In genomic region chr14:106227793-106228192, GRCh38 we compare ENCODE assay signal across 20 cellular contexts.
DNase-seq lines count a peak whose midpoint lies in the region; ATAC-seq lines count a peak whose summit lies in the region.
"Had no signal": no experiment of that assay in that cellular context is flagged by ENCODE, and none has a peak within 500 bp of the region (broad histone marks: within the 10 kb centered on the region; RNA-seq: fewer than 3 reads in every experiment).

No MANE protein-coding gene starts in this region.

- H3K4me3 ChIP-seq in CD4-positive, CD25-positive, alpha-beta regulatory T cell (ENCODE audit: low read depth, low read length) = no peak overlapping the region
- peak overlapping the region; percentile 6; the same call in 1 of the 2 replicates for H3K4me3 ChIP-seq in HUES48 (ENCODE audit: low read depth, low read length)
- H3K4me3 ChIP-seq: GM23338, SJSA1 had no signal

- no peaks in the 10 kb centered on the region for H3K27me3 Mint-ChIP-seq in activated T-cell treated with anti-CD3 and anti-CD28 coated beads, Interleukin-2, amount 50 U/mL, for 24 hours
- no peaks in the 10 kb centered on the region for H3K27me3 Mint-ChIP-seq in activated T-cell treated with anti-CD3 and anti-CD28 coated beads, Interleukin-2, amount 50 U/mL, for 4 hours (ENCODE audit: low read depth)
- no peaks in the 10 kb centered on the region for H3K27me3 Mint-ChIP-seq in CD4-positive, CD25-positive, alpha-beta regulatory T cell

- peaks cover 17% of the 10 kb centered on the region for H3K4me1 ChIP-seq in CD4-positive, CD25-positive, alpha-beta regulatory T cell (ENCODE audit: control insufficient read depth, insufficient read depth, low read length, poor library complexity, severe bottlenecking)
- no peaks in the 10 kb centered on the region for H3K4me1 ChIP-seq in HUES48 (ENCODE audit: control insufficient read depth, insufficient read depth, low read length)
- H3K4me1 ChIP-seq: Caco-2, SJSA1 had no signal

- peak overlapping the region; percentile 12 for H3K27ac Mint-ChIP-seq in activated T-cell treated with anti-CD3 and anti-CD28 coated beads, Interleukin-2, amount 50 U/mL, for 24 hours
- peak overlapping the region in 1 of 3 donors; percentile 78 for H3K27ac Mint-ChIP-seq in CD4-positive, CD25-positive, alpha-beta regulatory T cell
- H3K27ac Mint-ChIP-seq: CD14-positive monocyte, GM23338, IgD-negative memory B cell had no signal

- no peaks in the 10 kb centered on the region for H3K9me3 Mint-ChIP-seq in activated T-cell treated with anti-CD3 and anti-CD28 coated beads, Interleukin-2, amount 50 U/mL, for 24 hours
- no peaks in the 10 kb centered on the region for H3K9me3 Mint-ChIP-seq in activated T-cell treated with anti-CD3 and anti-CD28 coated beads, Interleukin-2, amount 50 U/mL, for 4 hours
- no peaks in the 10 kb centered on the region for H3K9me3 Mint-ChIP-seq in CD4-positive, CD25-positive, alpha-beta regulatory T cell
- H3K9me3 Mint-ChIP-seq: CD14-positive monocyte, IgD-negative memory B cell had no signal

- H3K36me3 Mint-ChIP-seq in activated T-cell treated with anti-CD3 and anti-CD28 coated beads, Interleukin-2, amount 50 U/mL, for 24 hours (ENCODE audit: low read depth) = no peaks in the 10 kb centered on the region
- no peaks in the 10 kb centered on the region for H3K36me3 Mint-ChIP-seq in activated T-cell treated with anti-CD3 and anti-CD28 coated beads, Interleukin-2, amount 50 U/mL, for 4 hours (ENCODE audit: insufficient read depth)
- no peaks in the 10 kb centered on the region for H3K36me3 Mint-ChIP-seq in CD4-positive, CD25-positive, alpha-beta regulatory T cell
- H3K36me3 Mint-ChIP-seq: CD14-positive monocyte, IgD-negative memory B cell had no signal

- peaks cover 2% of the 10 kb centered on the region for H3K27me3 ChIP-seq in CD4-positive, CD25-positive, alpha-beta regulatory T cell (ENCODE audit: control insufficient read depth, insufficient read depth, low read length)
- H3K27me3 ChIP-seq in HUES48 (ENCODE audit: control insufficient read depth, insufficient read depth, low read length) = no peaks in the 10 kb centered on the region
- H3K27me3 ChIP-seq: SJSA1 had no signal

- no peak overlapping the region for H3K4me3 Mint-ChIP-seq in activated T-cell treated with anti-CD3 and anti-CD28 coated beads, Interleukin-2, amount 50 U/mL, for 24 hours
- H3K4me3 Mint-ChIP-seq in activated T-cell treated with anti-CD3 and anti-CD28 coated beads, Interleukin-2, amount 50 U/mL, for 4 hours = no peak overlapping the region
- no peak overlapping the region for H3K4me3 Mint-ChIP-seq in CD4-positive, CD25-positive, alpha-beta regulatory T cell
- H3K4me3 Mint-ChIP-seq: CD14-positive monocyte, GM23338, IgD-negative memory B cell had no signal

- no peak overlapping the region for H3K9ac ChIP-seq in HUES48 (ENCODE audit: low read depth, low read length)

- H3K4me1 Mint-ChIP-seq in activated T-cell treated with anti-CD3 and anti-CD28 coated beads, Interleukin-2, amount 50 U/mL, for 24 hours (ENCODE audit: low read depth) = peaks cover 68% of the 10 kb centered on the region
- peaks cover 53% of the 10 kb centered on the region for H3K4me1 Mint-ChIP-seq in activated T-cell treated with anti-CD3 and anti-CD28 coated beads, Interleukin-2, amount 50 U/mL, for 4 hours (ENCODE audit: low read depth)
- H3K4me1 Mint-ChIP-seq in CD4-positive, CD25-positive, alpha-beta regulatory T cell = peaks cover 23 to 68% (median 36%) of the 10 kb centered on the region in 4 donors
- H3K4me1 Mint-ChIP-seq: GM23338 had no signal

- DNase-seq in activated T-cell treated with anti-CD3 and anti-CD28 coated beads, Interleukin-2, amount 50 U/mL, for 24 hours = no peak
- DNase-seq in activated T-cell treated with anti-CD3 and anti-CD28 coated beads, Interleukin-2, amount 50 U/mL, for 4 hours = no peak
- DNase-seq in CD4-positive, CD25-positive, alpha-beta regulatory T cell = no peak
- DNase-seq in left lobe of liver (ENCODE audit: low spot score) = no peak
- DNase-seq: Caco-2, Karpas-422, NCI-H1436, NCI-H187 treated with DMSO at 0.1 percent for 48 hours, NCI-H2107, NCI-H446 treated with DMSO at 0.1 percent for 48 hours, NCI-H526 treated with DMSO at 0.1 percent for 48 hours had no signal

- no peaks in the 10 kb centered on the region for H3K9me3 ChIP-seq in CD4-positive, CD25-positive, alpha-beta regulatory T cell (ENCODE audit: control insufficient read depth in 2 of 2, low read length in 2 of 2)
- H3K9me3 ChIP-seq in HUES48 (ENCODE audit: control insufficient read depth, insufficient read depth, low read length) = peaks cover 92% of the 10 kb centered on the region
- H3K9me3 ChIP-seq: Caco-2, SJSA1 had no signal

- no peaks in the 10 kb centered on the region for H3K36me3 ChIP-seq in CD4-positive, CD25-positive, alpha-beta regulatory T cell (ENCODE audit: control insufficient read depth, insufficient read depth, low read length)
- H3K36me3 ChIP-seq in HUES48 (ENCODE audit: control insufficient read depth, insufficient read depth, low read length) = no peaks in the 10 kb centered on the region
- H3K36me3 ChIP-seq: SJSA1 had no signal

- no peak for ATAC-seq in activated T-cell treated with anti-CD3 and anti-CD28 coated beads, Interleukin-2, amount 50 U/mL, for 4 hours
- ATAC-seq in CD4-positive, CD25-positive, alpha-beta regulatory T cell (ENCODE audit: low read depth in 2 of 2) = no peak
- ATAC-seq in left lobe of liver (peak; percentile 57), HG03095 (IDR thresholded peaks at IDR 0.05; ENCODE audit: unreplicated experiment) (no peak), HG03521 (IDR thresholded peaks at IDR 0.05; ENCODE audit: unreplicated experiment) (no peak)
- ATAC-seq: GM23338, HCT116, Right ventricle myocardium inferior had no signal

- peak overlapping the region; percentile 52 for H3K27ac ChIP-seq in CD4-positive, CD25-positive, alpha-beta regulatory T cell (ENCODE audit: insufficient read depth, low read length, poor library complexity, severe bottlenecking)
- H3K27ac ChIP-seq in HUES48 (ENCODE audit: low read depth, low read length) = no peak overlapping the region
- H3K27ac ChIP-seq: SJSA1 had no signal
